8 cellular contexts compared by ENCODE assay signal in the genomic region with DNA sequence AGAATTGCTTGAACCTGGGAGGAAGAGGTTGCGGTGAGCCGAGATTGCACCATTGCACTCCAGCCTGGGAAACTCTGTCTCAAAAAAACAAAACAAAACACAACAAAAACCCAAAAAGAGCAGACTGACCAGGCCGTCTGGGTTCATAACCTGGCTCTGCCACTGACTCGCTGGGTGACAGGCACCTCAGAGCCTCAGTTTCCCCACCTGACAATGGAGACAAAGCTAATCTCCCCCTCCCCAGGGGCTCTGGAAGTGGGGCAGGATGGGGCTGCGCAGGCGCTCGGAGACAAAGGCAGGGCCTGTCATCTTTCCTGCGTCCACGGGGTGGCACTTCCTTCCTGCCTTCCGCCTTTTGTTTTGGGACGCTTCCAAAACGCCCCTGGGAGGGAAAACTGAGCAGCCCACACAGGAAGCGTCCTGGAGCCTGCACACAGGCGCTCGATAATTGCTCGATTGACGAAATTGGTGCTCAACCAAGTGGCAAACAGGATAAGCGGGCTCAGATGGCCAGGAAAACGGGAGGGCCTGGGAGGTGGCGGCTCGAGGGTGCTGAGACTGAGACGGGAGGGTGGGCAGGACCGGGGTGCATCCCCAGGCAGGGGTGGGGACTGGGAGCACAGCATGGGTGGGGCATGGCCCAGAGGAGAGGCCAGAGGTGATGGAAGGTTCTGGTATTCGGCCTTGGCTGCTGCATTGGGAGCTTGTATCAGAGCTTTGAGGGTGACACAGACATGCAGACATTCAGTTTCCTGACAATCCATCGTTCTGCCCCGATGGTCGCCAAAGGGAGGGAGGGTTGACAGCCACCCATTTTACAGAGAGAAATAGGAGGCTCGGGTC. TPM values are rescaled to one million over a fixed set of nuclear protein-coding genes. Genes with fewer than 3 reads are reported as not detected.
DNase-seq lines count a peak whose midpoint lies in the region; ATAC-seq and TF ChIP-seq lines count a peak whose summit lies in the region.

No MANE protein-coding gene starts in this region.

- H3K9me3 ChIP-seq in T-helper 17 cell (ENCODE audit: control insufficient read depth, low read length, poor library complexity, severe bottlenecking) (no peaks in the 10 kb centered on the region), ascending aorta (no peaks in the 10 kb centered on the region), right atrium auricular region (no peaks in the 10 kb centered on the region)

- peak overlapping the region; percentile 92 for H3K4me3 Mint-ChIP-seq in T-helper 17 cell

- peak overlapping the region; percentile 63 for H3K27ac Mint-ChIP-seq in T-helper 17 cell

- H3K36me3 ChIP-seq in ascending aorta (no peaks in the 10 kb centered on the region), right atrium auricular region (no peaks in the 10 kb centered on the region)

- TF ChIP-seq CTCF in ascending aorta (IDR thresholded peaks at IDR 0.05) (peak; percentile 80 to 95 (median 93)), right atrium auricular region (IDR thresholded peaks at IDR 0.05) (peak; percentile 65 to 92)

- no peaks in the 10 kb centered on the region for H3K27me3 Mint-ChIP-seq in T-helper 17 cell

- intact Hi-C loops in ascending aorta (cut with DNase I) = loop anchor here (1.0 to 2.0 kb wide), 4 partner anchors 20 to 66 kb away; no protein-coding TSS in a partner anchor

- H3K4me1 Mint-ChIP-seq in T-helper 17 cell = peaks cover 12% of the 10 kb centered on the region

- H3K27ac ChIP-seq in ascending aorta (peak overlapping the region; percentile 97), right atrium auricular region (peak overlapping the region; percentile 96 to 98)

- no peaks in the 10 kb centered on the region for H3K27me3 ChIP-seq in ascending aorta
- H3K27me3 ChIP-seq in right atrium auricular region = no peaks in the 10 kb centered on the region

- DNase-seq in GM04503 (ENCODE audit: low read depth) (peak; percentile 73), NCI-H1436 treated with DMSO at 0.1 percent for 48 hours (lab: John Stamatoyannopoulos, UW) (peak; percentile 26), T-helper 17 cell (peak; percentile 26 to 37 (median 27)), ascending aorta (ENCODE audit: low spot score in 2 of 2) (peak; percentile 25 to 91), right atrium auricular region (ENCODE audit: low spot score) (peak; percentile 92), pons (ENCODE audit: low spot score) (peak; percentile 75)

- ATAC-seq in T-helper 17 cell (peak; percentile 66), GM19463 (IDR thresholded peaks at IDR 0.05; ENCODE audit: unreplicated experiment) (no peak), HG02642 (IDR thresholded peaks at IDR 0.05; ENCODE audit: poor library complexity, unreplicated experiment) (no peak)

- H3K4me3 ChIP-seq in ascending aorta (peak overlapping the region; percentile 24 to 55), right atrium auricular region (peak overlapping the region in 1 of 2 donors; percentile 27)

- H3K36me3 Mint-ChIP-seq in T-helper 17 cell (ENCODE audit: low read depth) = no peaks in the 10 kb centered on the region

- peaks cover 33 to 43% of the 10 kb centered on the region in 2 donors for H3K4me1 ChIP-seq in ascending aorta
- peaks cover under 1 to 56% of the 10 kb centered on the region in 2 donors for H3K4me1 ChIP-seq in right atrium auricular region

RNA-seq across cellular contexts. Expression of a gene that starts 17.8 kb away (rescaled TPM):
- under 1 TPM; 0.62 to 0.89 TPM for total RNA-seq in T-helper 17 cell
- 1.1 TPM for total RNA-seq in ascending aorta
- total RNA-seq in right atrium auricular region = 1 to 10 TPM; 1.2 to 5.7 TPM

RNA-seq across cellular contexts. Expression of a gene that starts 48.5 kb away (rescaled TPM):
- total RNA-seq in T-helper 17 cell (100 to 1,000 TPM in 1 of 2 donors, 10 to 100 TPM in 1; 98.2 to 139 TPM), ascending aorta (37.4 TPM), right atrium auricular region (10 to 100 TPM; 13.8 to 15.9 TPM)

RNA-seq across cellular contexts. Expression of a gene that starts 59.6 kb away (rescaled TPM):
- total RNA-seq in T-helper 17 cell (under 1 TPM; 0.63 to 0.72 TPM), ascending aorta (572 TPM), right atrium auricular region (100 to 1,000 TPM; 445 to 622 TPM)

Comparison
In these comparisons a context has a peak if more than half of its experiments do, and no peak if none do; other contexts are left out.
1. DNase-seq: peak in every context shown above with its lines; median percentile 92 in right atrium auricular region; 75 in pons; 73 in GM04503; 58 in ascending aorta; 27 in T-helper 17 cell; 26 in NCI-H1436 treated with DMSO at 0.1 percent for 48 hours.
2. RNA of a gene that starts 59.6 kb away (total RNA-seq): 445 to 622 TPM in right atrium auricular region and 572 TPM in ascending aorta (single experiment); 0.63 to 0.72 TPM in T-helper 17 cell; every median in the first group is over 100 times any median in the second.